In genomic region chr6:35771343-35771627, GRCh38 we compare ENCODE assay signal across 23 cellular contexts. TPM values are rescaled to one million over a fixed set of nuclear protein-coding genes. Genes with fewer than 3 reads are reported as not detected.
A peak's percentile ranks its signal among the peaks of the same experiment; 100 is the strongest.
DNase-seq lines count a peak whose midpoint lies in the region; ATAC-seq, FAIRE-seq and TF ChIP-seq lines count a peak whose summit lies in the region.
"Had no signal": no experiment of that assay in that cellular context is flagged by ENCODE, and none has a peak within 500 bp of the region (broad histone marks: within the 10 kb centered on the region; RNA-seq: fewer than 3 reads in every experiment).

No MANE protein-coding gene starts in this region.

- WGBS in HepG2 (ENCODE audit: low lambda C conversion rate), result 0% methylated on average over 2 of the region's 5 CpGs

- H3K4me2 ChIP-seq in BLaER1 treated with 17β-estradiol and CSF1 and Interleukin-3, amounts not matched to agents 10 nM and 100 nM, result peak overlapping the region; percentile 38 to 81 (median 68); a peak in 21 of 22 replicates
- H3K4me2 ChIP-seq in HepG2 (ENCODE audit: low read depth, low read length), result no peak overlapping the region
- H3K4me2 ChIP-seq: KMS-11 had no signal

- H3K79me2 ChIP-seq in HepG2 (ENCODE audit: insufficient read depth, low read length), result no peaks in the 10 kb centered on the region

- H3K4me3 ChIP-seq in BLaER1 treated with 17β-estradiol and CSF1 and Interleukin-3, amounts not matched to agents 10 nM and 100 nM, result no peak overlapping the region
- H3K4me3 ChIP-seq in Panc1 (ENCODE audit: low read depth in 2 of 2, low read length in 2 of 2) (no peak overlapping the region), HepG2 (replicated peaks in 1 of 3; ENCODE audit: insufficient read depth in 1 of 3, low read depth in 2 of 3, low read length in 3 of 3) (no peak overlapping the region)
- H3K4me3 ChIP-seq: HAP-1 had no signal

- FAIRE-seq in HepG2 (lab: Jason Lieb, UNC), result no peak
- FAIRE-seq: D721Med had no signal

- no peak overlapping the region for H3K4me3 Mint-ChIP-seq in stimulated activated memory B cell treated with anti-CD40 and anti-IgM and Interleukin-4, amounts not matched to agents 10 μg/mL and 1 μg/mL and 100 μg/mL, for 72 hours
- no peak overlapping the region for H3K4me3 Mint-ChIP-seq in activated CD8-positive, alpha-beta memory T cell treated with anti-CD3 and anti-CD28 coated beads, Interleukin-2, amount 10 ng/mL, durations not matched to agents 7 days and 5 days

- H3K27me3 ChIP-seq in BLaER1 treated with 17β-estradiol and CSF1 and Interleukin-3, amounts not matched to agents 10 nM and 100 nM, result peaks cover under 1 to 8% (median 6%) of the 10 kb centered on the region in 11 experiments; a peak in 20 of 22 replicates
- peaks cover 4% of the 10 kb centered on the region; the same call in 1 of the 2 replicates for H3K27me3 ChIP-seq in Panc1 (ENCODE audit: control insufficient read depth, insufficient read depth, low read length)
- H3K27me3 ChIP-seq in HepG2 (ENCODE audit: control insufficient read depth in 1 of 2, insufficient read depth in 2 of 2, low read length in 2 of 2), result peaks cover 0 to 32% of the 10 kb centered on the region in 2 experiments; a peak in 4 of 5 replicates

- no peak overlapping the region for H3K27ac ChIP-seq in BLaER1 treated with 17β-estradiol and CSF1 and Interleukin-3, amounts not matched to agents 10 nM and 100 nM
- no peak overlapping the region for H3K27ac ChIP-seq in Panc1 (ENCODE audit: low read length)
- no peak overlapping the region for H3K27ac ChIP-seq in HepG2 (ENCODE audit: extremely low read length, insufficient read depth, low read length)
- H3K27ac ChIP-seq: C4-2B, KMS-11 had no signal

- TF ChIP-seq CTCF in Panc1 (IDR thresholded peaks at IDR 0.05), result no peak
- TF ChIP-seq CTCF in HepG2 (CRISPR knock-in tag; IDR thresholded peaks at IDR 0.05), result no peak

- TF ChIP-seq EP300 in HepG2 (IDR thresholded peaks at IDR 0.05; ENCODE audit: low read depth in 2 of 2, low read length in 2 of 2) (no peak), HepG2 (CRISPR knock-in tag; IDR thresholded peaks at IDR 0.05; ENCODE audit: borderline replicate concordance) (no peak)

- POLR2A ChIA-PET in Panc1 (lab: Charles Lee), result no interaction called here
- POLR2A ChIA-PET in HepG2 (lab: Yijun Ruan, JAX), result no interaction called here

- H3K36me3 Mint-ChIP-seq in stimulated activated memory B cell treated with anti-CD40 and anti-IgM and Interleukin-4, amounts not matched to agents 10 μg/mL and 1 μg/mL and 100 μg/mL, for 72 hours, result no peaks in the 10 kb centered on the region
- H3K36me3 Mint-ChIP-seq in activated CD8-positive, alpha-beta memory T cell treated with anti-CD3 and anti-CD28 coated beads, Interleukin-2, amount 10 ng/mL, durations not matched to agents 7 days and 5 days, result no peaks in the 10 kb centered on the region

- no peak for TF ChIP-seq RAD21 in HepG2 (CRISPR knock-in tag; IDR thresholded peaks at IDR 0.05)

- no peak for DNase-seq in Panc1 (ENCODE audit: low read depth, low spot score)
- no peak for DNase-seq in HepG2 (ENCODE audit: low spot score)
- no peak for DNase-seq in NCI-H82 treated with DMSO at 0.1 percent for 48 hours (lab: John Stamatoyannopoulos, UW; ENCODE audit: unreplicated experiment)
- no peak for DNase-seq in activated CD8-positive, alpha-beta memory T cell treated with anti-CD3 and anti-CD28 coated beads, Interleukin-2, amount 10 ng/mL, durations not matched to agents 7 days and 5 days
- DNase-seq: DMS53, EL, NCI-H1105, NCI-H146, NCI-H2029, NCI-H2227 treated with DMSO at 0.1 percent for 48 hours, NCI-H510A, NCI-H82, Right ventricle myocardium superior had no signal

- H3K9me3 ChIP-seq in BLaER1 treated with 17β-estradiol and CSF1 and Interleukin-3, amounts not matched to agents 10 nM and 100 nM (replicated peaks in 1 of 11), result no peaks in the 10 kb centered on the region
- H3K9me3 ChIP-seq in Panc1 (ENCODE audit: control insufficient read depth, insufficient read depth, low read depth, low read length), result no peaks in the 10 kb centered on the region
- H3K9me3 ChIP-seq in HepG2 (ENCODE audit: low read length), result no peaks in the 10 kb centered on the region
- H3K9me3 ChIP-seq: HAP-1 had no signal

- H3K9ac ChIP-seq in BLaER1 treated with 17β-estradiol and CSF1 and Interleukin-3, amounts not matched to agents 10 nM and 100 nM, result no peak overlapping the region
- H3K9ac ChIP-seq in HepG2 (ENCODE audit: insufficient read depth, low read depth, low read length), result no peak overlapping the region
- H3K9ac ChIP-seq: KMS-11 had no signal

- H3K4me1 Mint-ChIP-seq in stimulated activated memory B cell treated with anti-CD40 and anti-IgM and Interleukin-4, amounts not matched to agents 10 μg/mL and 1 μg/mL and 100 μg/mL, for 72 hours, result peaks cover 30% of the 10 kb centered on the region
- peaks cover 2% of the 10 kb centered on the region for H3K4me1 Mint-ChIP-seq in activated CD8-positive, alpha-beta memory T cell treated with anti-CD3 and anti-CD28 coated beads, Interleukin-2, amount 10 ng/mL, durations not matched to agents 7 days and 5 days

- H3K4me1 ChIP-seq in BLaER1 treated with 17β-estradiol and CSF1 and Interleukin-3, amounts not matched to agents 10 nM and 100 nM, result peaks cover 23 to 36% (median 32%) of the 10 kb centered on the region in 10 experiments
- H3K4me1 ChIP-seq in Panc1 (ENCODE audit: control insufficient read depth, insufficient read depth, low read length), result no peaks in the 10 kb centered on the region
- no peaks in the 10 kb centered on the region for H3K4me1 ChIP-seq in HepG2 (ENCODE audit: insufficient read depth, low read length)

- 0 out of 2 replicates have a peak, but pooled peaks have one; percentile 37 for ATAC-seq in Panc1
- peak; percentile 44 for ATAC-seq in HepG2
- no peak for ATAC-seq in stimulated activated memory B cell treated with anti-CD40 and anti-IgM and Interleukin-4, amounts not matched to agents 10 μg/mL and 1 μg/mL and 100 μg/mL, for 72 hours
- ATAC-seq in activated CD8-positive, alpha-beta memory T cell treated with anti-CD3 and anti-CD28 coated beads, Interleukin-2, amount 10 ng/mL, durations not matched to agents 7 days and 5 days, result no peak
- no peak for ATAC-seq in GM21360 (IDR thresholded peaks at IDR 0.05; ENCODE audit: unreplicated experiment)

- no peak overlapping the region for H2AFZ ChIP-seq in HepG2 (ENCODE audit: low read length)

- intact Hi-C loops in Panc1 (cut with micrococcal nuclease; ENCODE audit: unreplicated experiment) (no loop called here), HepG2 (cut with micrococcal nuclease; ENCODE audit: unreplicated experiment) (no loop called here)

- H3K36me3 ChIP-seq in BLaER1 treated with 17β-estradiol and CSF1 and Interleukin-3, amounts not matched to agents 10 nM and 100 nM, result no peaks in the 10 kb centered on the region
- H3K36me3 ChIP-seq in Panc1 (ENCODE audit: control insufficient read depth, insufficient read depth, low read length) (no peaks in the 10 kb centered on the region), HepG2 (replicated peaks in 1 of 2; ENCODE audit: control insufficient read depth in 1 of 2, insufficient read depth in 2 of 2, low read length in 2 of 2) (no peaks in the 10 kb centered on the region)
- H3K36me3 ChIP-seq: HAP-1 had no signal

- H3K27ac Mint-ChIP-seq in stimulated activated memory B cell treated with anti-CD40 and anti-IgM and Interleukin-4, amounts not matched to agents 10 μg/mL and 1 μg/mL and 100 μg/mL, for 72 hours, result peak overlapping the region; percentile 80
- H3K27ac Mint-ChIP-seq in activated CD8-positive, alpha-beta memory T cell treated with anti-CD3 and anti-CD28 coated beads, Interleukin-2, amount 10 ng/mL, durations not matched to agents 7 days and 5 days, result no peak overlapping the region

- no peaks in the 10 kb centered on the region for H3K9me3 Mint-ChIP-seq in stimulated activated memory B cell treated with anti-CD40 and anti-IgM and Interleukin-4, amounts not matched to agents 10 μg/mL and 1 μg/mL and 100 μg/mL, for 72 hours
- H3K9me3 Mint-ChIP-seq in activated CD8-positive, alpha-beta memory T cell treated with anti-CD3 and anti-CD28 coated beads, Interleukin-2, amount 10 ng/mL, durations not matched to agents 7 days and 5 days (ENCODE audit: low read depth), result no peaks in the 10 kb centered on the region

- TF ChIP-seq POLR2A in HepG2 (IDR thresholded peaks at IDR 0.05; ENCODE audit: insufficient read depth in 1 of 2, low read depth in 2 of 2, low read length in 2 of 2), result no peak

- H4K20me1 ChIP-seq in BLaER1 treated with 17β-estradiol and CSF1 and Interleukin-3, amounts not matched to agents 10 nM and 100 nM, result no peaks in the 10 kb centered on the region
- no peaks in the 10 kb centered on the region for H4K20me1 ChIP-seq in HepG2 (ENCODE audit: insufficient read depth, low read length)

- in situ Hi-C loops in Panc1 (cut with HindIII; ENCODE audit: low pct_unique_long_range_greater_than_20kb, low sequenced_read_pairs), result no loop called here
- in situ Hi-C loops in HepG2 (cut with HindIII; ENCODE audit: extremely low pct_ligation_motif_present, low pct_unique_long_range_greater_than_20kb), result no loop called here

- H3K27me3 Mint-ChIP-seq in stimulated activated memory B cell treated with anti-CD40 and anti-IgM and Interleukin-4, amounts not matched to agents 10 μg/mL and 1 μg/mL and 100 μg/mL, for 72 hours, result no peaks in the 10 kb centered on the region
- peaks cover 26% of the 10 kb centered on the region for H3K27me3 Mint-ChIP-seq in activated CD8-positive, alpha-beta memory T cell treated with anti-CD3 and anti-CD28 coated beads, Interleukin-2, amount 10 ng/mL, durations not matched to agents 7 days and 5 days

- BruUV-seq in Panc1 (replicated peaks; lab: Mats Ljungman, UMichigan), result no TSS peak
- BruUV-seq in HepG2 (replicated peaks; lab: Mats Ljungman, UMichigan), result no TSS peak

- CTCF ChIA-PET in Panc1 (lab: Charles Lee), result no interaction called here
- CTCF ChIA-PET in HepG2 (lab: Yijun Ruan, JAX; ENCODE audit: low intra/inter-chr PET ratio, low total read pairs), result no interaction called here
- CTCF ChIA-PET in activated CD8-positive, alpha-beta memory T cell treated with anti-CD3 and anti-CD28 coated beads, Interleukin-2, amount 10 ng/mL, durations not matched to agents 7 days and 5 days (lab: Charles Lee), result no interaction called here

RNA-seq across cellular contexts. Expression of gene CLPSL2, which starts 5.1 kb away (rescaled TPM):
- total RNA-seq in Panc1 (2021; ENCODE audit: unreplicated experiment), result 0.57 TPM
- polyA plus RNA-seq in Panc1 (2012; ENCODE audit: insufficient read length), result not detected
- total RNA-seq in HepG2 (2016; rRNA removed; fragmentation: Illumina TruSeq; extraction: Trizol), result not detected in 2 replicates
- total RNA-seq in HepG2 (2016; cell fraction: cytosol; rRNA removed; fragmentation: Illumina TruSeq; extraction: Trizol; ENCODE audit: low read depth), result not detected in 2 replicates
- not detected in 2 replicates for total RNA-seq in HepG2 (2016; cell fraction: insoluble cytoplasmic fraction; rRNA removed; fragmentation: Illumina TruSeq; extraction: Trizol)
- not detected in 2 replicates for total RNA-seq in HepG2 (2016; cell fraction: membrane; rRNA removed; fragmentation: Illumina TruSeq; extraction: Trizol)
- not detected in 2 replicates for total RNA-seq in HepG2 (2016; cell fraction: nucleus; rRNA removed; fragmentation: Illumina TruSeq; extraction: Trizol)
- not detected in 2 replicates for polyA plus RNA-seq in HepG2 (2011; rRNA removed)
- not detected in 2 replicates for polyA plus RNA-seq in HepG2 (2011; cell fraction: cytosol; rRNA removed)
- not detected in 2 replicates for polyA plus RNA-seq in HepG2 (2011; cell fraction: nucleus; rRNA removed)
- not detected in 2 replicates for polyA plus RNA-seq in HepG2 (2012)
- not detected in 2 replicates for polyA plus RNA-seq in HepG2 (2016; cell fraction: cytosol; fragmentation: Illumina TruSeq; extraction: Trizol; ENCODE audit: low read depth)
- polyA plus RNA-seq in HepG2 (2016; cell fraction: insoluble cytoplasmic fraction; fragmentation: Illumina TruSeq; extraction: Trizol; ENCODE audit: low read depth), result not detected in 2 replicates
- polyA plus RNA-seq in HepG2 (2016; cell fraction: membrane; fragmentation: Illumina TruSeq; extraction: Trizol; ENCODE audit: low read depth), result not detected in 2 replicates
- not detected in 2 replicates for polyA plus RNA-seq in HepG2 (2016; cell fraction: nucleus; fragmentation: Illumina TruSeq; extraction: Trizol; ENCODE audit: insufficient read depth, low read depth)
- not detected in 2 replicates for polyA minus RNA-seq in HepG2 (2011; rRNA and poly(A)+ RNA removed; ENCODE audit: low replicate concordance)
- polyA minus RNA-seq in HepG2 (2011; cell fraction: cytosol; rRNA and poly(A)+ RNA removed), result not detected in 2 replicates
- not detected in 2 replicates for polyA minus RNA-seq in HepG2 (2011; cell fraction: nucleus; rRNA and poly(A)+ RNA removed)
- not detected for total RNA-seq in activated CD8-positive, alpha-beta memory T cell treated with anti-CD3 and anti-CD28 coated beads, Interleukin-2, amount 10 ng/mL, durations not matched to agents 7 days and 5 days
- total RNA-seq: HT1080, Right ventricle myocardium superior, RPMI7951, SK-MEL-5 had no signal

RNA-seq across cellular contexts. Expression of gene CLPSL1, which starts 9.5 kb away (rescaled TPM):
- total RNA-seq in Panc1 (2021; ENCODE audit: unreplicated experiment) (not detected), HepG2 (2016; rRNA removed; fragmentation: Illumina TruSeq; extraction: Trizol) (not detected in 2 replicates)
- polyA plus RNA-seq in Panc1 (2012; ENCODE audit: insufficient read length), result not detected
- not detected in 2 replicates for total RNA-seq in HepG2 (2016; cell fraction: cytosol; rRNA removed; fragmentation: Illumina TruSeq; extraction: Trizol; ENCODE audit: low read depth)
- total RNA-seq in HepG2 (2016; cell fraction: insoluble cytoplasmic fraction; rRNA removed; fragmentation: Illumina TruSeq; extraction: Trizol), result not detected in 2 replicates
- total RNA-seq in HepG2 (2016; cell fraction: membrane; rRNA removed; fragmentation: Illumina TruSeq; extraction: Trizol), result not detected in 2 replicates
- total RNA-seq in HepG2 (2016; cell fraction: nucleus; rRNA removed; fragmentation: Illumina TruSeq; extraction: Trizol), result not detected in 2 replicates
- not detected in 2 replicates for polyA plus RNA-seq in HepG2 (2011; rRNA removed)
- polyA plus RNA-seq in HepG2 (2011; cell fraction: cytosol; rRNA removed), result not detected in 2 replicates
- not detected in 2 replicates for polyA plus RNA-seq in HepG2 (2011; cell fraction: nucleus; rRNA removed)
- not detected in 2 replicates for polyA plus RNA-seq in HepG2 (2012)
- polyA plus RNA-seq in HepG2 (2016; cell fraction: cytosol; fragmentation: Illumina TruSeq; extraction: Trizol; ENCODE audit: low read depth), result not detected in 2 replicates
- not detected in 2 replicates for polyA plus RNA-seq in HepG2 (2016; cell fraction: insoluble cytoplasmic fraction; fragmentation: Illumina TruSeq; extraction: Trizol; ENCODE audit: low read depth)
- not detected in 2 replicates for polyA plus RNA-seq in HepG2 (2016; cell fraction: membrane; fragmentation: Illumina TruSeq; extraction: Trizol; ENCODE audit: low read depth)
- not detected in 2 replicates for polyA plus RNA-seq in HepG2 (2016; cell fraction: nucleus; fragmentation: Illumina TruSeq; extraction: Trizol; ENCODE audit: insufficient read depth, low read depth)
- polyA minus RNA-seq in HepG2 (2011; rRNA and poly(A)+ RNA removed; ENCODE audit: low replicate concordance), result not detected in 2 replicates
- polyA minus RNA-seq in HepG2 (2011; cell fraction: cytosol; rRNA and poly(A)+ RNA removed), result not detected in 2 replicates
- polyA minus RNA-seq in HepG2 (2011; cell fraction: nucleus; rRNA and poly(A)+ RNA removed), result not detected in 2 replicates
- not detected for total RNA-seq in activated CD8-positive, alpha-beta memory T cell treated with anti-CD3 and anti-CD28 coated beads, Interleukin-2, amount 10 ng/mL, durations not matched to agents 7 days and 5 days
- total RNA-seq: HT1080, Right ventricle myocardium superior, RPMI7951, SK-MEL-5 had no signal

RNA-seq across cellular contexts. Expression of gene CLPS, which starts 25.8 kb away (rescaled TPM):
- 4.0 TPM for total RNA-seq in Panc1 (2021; ENCODE audit: unreplicated experiment)
- not detected for polyA plus RNA-seq in Panc1 (2012; ENCODE audit: insufficient read length)
- total RNA-seq in HepG2 (2016; rRNA removed; fragmentation: Illumina TruSeq; extraction: Trizol), result not detected in 2 replicates
- total RNA-seq in HepG2 (2016; cell fraction: cytosol; rRNA removed; fragmentation: Illumina TruSeq; extraction: Trizol; ENCODE audit: low read depth), result not detected in 2 replicates
- not detected in 2 replicates for total RNA-seq in HepG2 (2016; cell fraction: insoluble cytoplasmic fraction; rRNA removed; fragmentation: Illumina TruSeq; extraction: Trizol)
- not detected in 2 replicates for total RNA-seq in HepG2 (2016; cell fraction: membrane; rRNA removed; fragmentation: Illumina TruSeq; extraction: Trizol)
- not detected in 2 replicates for total RNA-seq in HepG2 (2016; cell fraction: nucleus; rRNA removed; fragmentation: Illumina TruSeq; extraction: Trizol)
- polyA plus RNA-seq in HepG2 (2011; rRNA removed), result 0.20 TPM in 1 of 2 replicates, not detected in the other
- not detected in 2 replicates for polyA plus RNA-seq in HepG2 (2011; cell fraction: cytosol; rRNA removed)
- polyA plus RNA-seq in HepG2 (2011; cell fraction: nucleus; rRNA removed), result not detected in 2 replicates
- polyA plus RNA-seq in HepG2 (2012), result not detected in 2 replicates
- not detected in 2 replicates for polyA plus RNA-seq in HepG2 (2016; cell fraction: cytosol; fragmentation: Illumina TruSeq; extraction: Trizol; ENCODE audit: low read depth)
- polyA plus RNA-seq in HepG2 (2016; cell fraction: insoluble cytoplasmic fraction; fragmentation: Illumina TruSeq; extraction: Trizol; ENCODE audit: low read depth), result not detected in 2 replicates
- polyA plus RNA-seq in HepG2 (2016; cell fraction: membrane; fragmentation: Illumina TruSeq; extraction: Trizol; ENCODE audit: low read depth), result not detected in 2 replicates
- polyA plus RNA-seq in HepG2 (2016; cell fraction: nucleus; fragmentation: Illumina TruSeq; extraction: Trizol; ENCODE audit: insufficient read depth, low read depth), result not detected in 2 replicates
- polyA minus RNA-seq in HepG2 (2011; rRNA and poly(A)+ RNA removed; ENCODE audit: low replicate concordance), result not detected in 2 replicates
- not detected in 2 replicates for polyA minus RNA-seq in HepG2 (2011; cell fraction: cytosol; rRNA and poly(A)+ RNA removed)
- not detected in 2 replicates for polyA minus RNA-seq in HepG2 (2011; cell fraction: nucleus; rRNA and poly(A)+ RNA removed)
- total RNA-seq in activated CD8-positive, alpha-beta memory T cell treated with anti-CD3 and anti-CD28 coated beads, Interleukin-2, amount 10 ng/mL, durations not matched to agents 7 days and 5 days, result not detected
- total RNA-seq: HT1080, Right ventricle myocardium superior, RPMI7951, SK-MEL-5 had no signal

RNA-seq across cellular contexts. Expression of gene LHFPL5, which starts 33.9 kb away (rescaled TPM):
- total RNA-seq in Panc1 (2021; ENCODE audit: unreplicated experiment) (not detected), HepG2 (2016; rRNA removed; fragmentation: Illumina TruSeq; extraction: Trizol) (not detected in 2 replicates)
- not detected for polyA plus RNA-seq in Panc1 (2012; ENCODE audit: insufficient read length)
- total RNA-seq in HepG2 (2016; cell fraction: cytosol; rRNA removed; fragmentation: Illumina TruSeq; extraction: Trizol; ENCODE audit: low read depth), result not detected in 2 replicates
- total RNA-seq in HepG2 (2016; cell fraction: insoluble cytoplasmic fraction; rRNA removed; fragmentation: Illumina TruSeq; extraction: Trizol), result not detected in 2 replicates
- not detected in 2 replicates for total RNA-seq in HepG2 (2016; cell fraction: membrane; rRNA removed; fragmentation: Illumina TruSeq; extraction: Trizol)
- total RNA-seq in HepG2 (2016; cell fraction: nucleus; rRNA removed; fragmentation: Illumina TruSeq; extraction: Trizol), result not detected in 2 replicates
- polyA plus RNA-seq in HepG2 (2011; rRNA removed), result 0.03 TPM in 1 of 2 replicates, not detected in the other
- polyA plus RNA-seq in HepG2 (2011; cell fraction: cytosol; rRNA removed), result 0.07 TPM in 1 of 2 replicates, not detected in the other
- not detected in 2 replicates for polyA plus RNA-seq in HepG2 (2011; cell fraction: nucleus; rRNA removed)
- polyA plus RNA-seq in HepG2 (2012), result not detected in 2 replicates
- polyA plus RNA-seq in HepG2 (2016; cell fraction: cytosol; fragmentation: Illumina TruSeq; extraction: Trizol; ENCODE audit: low read depth), result not detected in 2 replicates
- not detected in 2 replicates for polyA plus RNA-seq in HepG2 (2016; cell fraction: insoluble cytoplasmic fraction; fragmentation: Illumina TruSeq; extraction: Trizol; ENCODE audit: low read depth)
- not detected in 2 replicates for polyA plus RNA-seq in HepG2 (2016; cell fraction: membrane; fragmentation: Illumina TruSeq; extraction: Trizol; ENCODE audit: low read depth)
- polyA plus RNA-seq in HepG2 (2016; cell fraction: nucleus; fragmentation: Illumina TruSeq; extraction: Trizol; ENCODE audit: insufficient read depth, low read depth), result not detected in 2 replicates
- 0.44 and 1.1 TPM in 2 replicates for polyA minus RNA-seq in HepG2 (2011; rRNA and poly(A)+ RNA removed; ENCODE audit: low replicate concordance)
- not detected in 2 replicates for polyA minus RNA-seq in HepG2 (2011; cell fraction: cytosol; rRNA and poly(A)+ RNA removed)
- 0.50 TPM in 1 of 2 replicates, not detected in the other for polyA minus RNA-seq in HepG2 (2011; cell fraction: nucleus; rRNA and poly(A)+ RNA removed)
- total RNA-seq in activated CD8-positive, alpha-beta memory T cell treated with anti-CD3 and anti-CD28 coated beads, Interleukin-2, amount 10 ng/mL, durations not matched to agents 7 days and 5 days, result not detected
- total RNA-seq: HT1080, Right ventricle myocardium superior, RPMI7951, SK-MEL-5 had no signal

RNA-seq across cellular contexts. Expression of gene ARMC12, which starts 34.5 kb away (rescaled TPM):
- total RNA-seq in Panc1 (2021; ENCODE audit: unreplicated experiment) (1.4 TPM), HepG2 (2016; rRNA removed; fragmentation: Illumina TruSeq; extraction: Trizol) (not detected in 2 replicates)
- 0.99 TPM for polyA plus RNA-seq in Panc1 (2012; ENCODE audit: insufficient read length)
- total RNA-seq in HepG2 (2016; cell fraction: cytosol; rRNA removed; fragmentation: Illumina TruSeq; extraction: Trizol; ENCODE audit: low read depth), result not detected in 2 replicates
- total RNA-seq in HepG2 (2016; cell fraction: insoluble cytoplasmic fraction; rRNA removed; fragmentation: Illumina TruSeq; extraction: Trizol), result 0.17 TPM in 1 of 2 replicates, not detected in the other
- not detected in 2 replicates for total RNA-seq in HepG2 (2016; cell fraction: membrane; rRNA removed; fragmentation: Illumina TruSeq; extraction: Trizol)
- total RNA-seq in HepG2 (2016; cell fraction: nucleus; rRNA removed; fragmentation: Illumina TruSeq; extraction: Trizol), result not detected in 2 replicates
- polyA plus RNA-seq in HepG2 (2011; rRNA removed), result 1.3 and 1.4 TPM in 2 replicates
- polyA plus RNA-seq in HepG2 (2011; cell fraction: cytosol; rRNA removed), result 0.71 and 1.0 TPM in 2 replicates
- polyA plus RNA-seq in HepG2 (2011; cell fraction: nucleus; rRNA removed), result 4.4 and 4.7 TPM in 2 replicates
- 0.15 and 0.76 TPM in 2 replicates for polyA plus RNA-seq in HepG2 (2012)
- polyA plus RNA-seq in HepG2 (2016; cell fraction: cytosol; fragmentation: Illumina TruSeq; extraction: Trizol; ENCODE audit: low read depth), result 0.15 TPM in 1 of 2 replicates, not detected in the other
- not detected in 2 replicates for polyA plus RNA-seq in HepG2 (2016; cell fraction: insoluble cytoplasmic fraction; fragmentation: Illumina TruSeq; extraction: Trizol; ENCODE audit: low read depth)
- polyA plus RNA-seq in HepG2 (2016; cell fraction: membrane; fragmentation: Illumina TruSeq; extraction: Trizol; ENCODE audit: low read depth), result not detected in 2 replicates
- 0.47 TPM in 1 of 2 replicates, not detected in the other for polyA plus RNA-seq in HepG2 (2016; cell fraction: nucleus; fragmentation: Illumina TruSeq; extraction: Trizol; ENCODE audit: insufficient read depth, low read depth)
- polyA minus RNA-seq in HepG2 (2011; rRNA and poly(A)+ RNA removed; ENCODE audit: low replicate concordance), result 0.21 and 0.38 TPM in 2 replicates
- polyA minus RNA-seq in HepG2 (2011; cell fraction: cytosol; rRNA and poly(A)+ RNA removed), result not detected in 2 replicates
- polyA minus RNA-seq in HepG2 (2011; cell fraction: nucleus; rRNA and poly(A)+ RNA removed), result 1.2 TPM in 1 of 2 replicates, not detected in the other
- under 1 TPM; 0.45 to 0.96 TPM for total RNA-seq in activated CD8-positive, alpha-beta memory T cell treated with anti-CD3 and anti-CD28 coated beads, Interleukin-2, amount 10 ng/mL, durations not matched to agents 7 days and 5 days
- total RNA-seq: HT1080, Right ventricle myocardium superior, RPMI7951, SK-MEL-5 had no signal

Comparison
In these comparisons a context has a peak if more than half of its experiments do, and no peak if none do; other contexts are left out.
1. ATAC-seq: peak in Panc1 (single experiment) and HepG2 (single experiment); none in stimulated activated memory B cell treated with anti-CD40 and anti-IgM and Interleukin-4, amounts not matched to agents 10 μg/mL and 1 μg/mL and 100 μg/mL, for 72 hours (single experiment), activated CD8-positive, alpha-beta memory T cell treated with anti-CD3 and anti-CD28 coated beads, Interleukin-2, amount 10 ng/mL, durations not matched to agents 7 days and 5 days (single experiment) and GM21360 (single experiment).